In the genomic region with DNA sequence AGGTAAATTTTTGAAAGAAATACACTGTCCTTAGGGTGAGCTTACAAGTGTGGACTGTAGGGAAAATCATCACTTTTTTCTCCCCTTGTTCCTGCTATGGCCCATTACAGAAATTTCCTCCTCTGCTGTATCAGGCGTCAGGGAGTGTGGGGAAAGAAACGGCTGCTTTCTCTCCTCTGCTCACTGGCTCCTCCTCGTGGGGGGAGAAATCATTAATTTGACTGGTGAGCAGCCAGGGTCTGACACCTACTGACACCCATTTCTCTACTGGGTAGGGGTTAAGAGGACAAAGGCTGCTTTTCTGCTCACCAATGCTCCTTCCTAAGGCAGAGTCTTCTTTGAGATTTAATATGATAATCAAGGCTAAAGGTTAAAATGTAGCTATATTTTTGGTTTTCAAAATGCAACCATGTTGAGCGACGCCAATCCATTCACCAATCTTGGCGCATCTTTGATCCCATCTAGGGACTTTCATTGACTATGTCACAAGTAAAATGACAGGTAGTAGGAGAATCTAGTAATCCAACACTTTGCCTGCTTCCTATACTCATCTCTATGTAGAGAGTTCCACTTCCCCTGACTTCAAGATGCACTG, we compare ENCODE assay signal across 2 cellular contexts.
TF ChIP-seq lines count a peak whose summit lies in the region.

No MANE protein-coding gene starts in this region.

TF ChIP-seq in WTC11, 78 proteins besides CTCF, POLR2A, EP300 and RAD21 (continued from another document):
- TF ChIP-seq, protein P1, sequence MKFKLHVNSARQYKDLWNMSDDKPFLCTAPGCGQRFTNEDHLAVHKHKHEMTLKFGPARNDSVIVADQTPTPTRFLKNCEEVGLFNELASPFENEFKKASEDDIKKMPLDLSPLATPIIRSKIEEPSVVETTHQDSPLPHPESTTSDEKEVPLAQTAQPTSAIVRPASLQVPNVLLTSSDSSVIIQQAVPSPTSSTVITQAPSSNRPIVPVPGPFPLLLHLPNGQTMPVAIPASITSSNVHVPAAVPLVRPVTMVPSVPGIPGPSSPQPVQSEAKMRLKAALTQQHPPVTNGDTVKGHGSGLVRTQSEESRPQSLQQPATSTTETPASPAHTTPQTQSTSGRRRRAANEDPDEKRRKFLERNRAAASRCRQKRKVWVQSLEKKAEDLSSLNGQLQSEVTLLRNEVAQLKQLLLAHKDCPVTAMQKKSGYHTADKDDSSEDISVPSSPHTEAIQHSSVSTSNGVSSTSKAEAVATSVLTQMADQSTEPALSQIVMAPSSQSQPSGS (CRISPR knock-in tag; IDR thresholded peaks at IDR 0.05; ENCODE audit: borderline replicate concordance, low read depth) = no peak
- TF ChIP-seq GRHL2 (CRISPR knock-in tag; IDR thresholded peaks at IDR 0.05; ENCODE audit: insufficient replicate concordance, severe bottlenecking) (no peak), TCF7 (CRISPR knock-in tag; IDR thresholded peaks at IDR 0.05; ENCODE audit: low read depth) (no peak), SOX15 (CRISPR knock-in tag; IDR thresholded peaks at IDR 0.05) (no peak)
- TF ChIP-seq, protein P2, sequence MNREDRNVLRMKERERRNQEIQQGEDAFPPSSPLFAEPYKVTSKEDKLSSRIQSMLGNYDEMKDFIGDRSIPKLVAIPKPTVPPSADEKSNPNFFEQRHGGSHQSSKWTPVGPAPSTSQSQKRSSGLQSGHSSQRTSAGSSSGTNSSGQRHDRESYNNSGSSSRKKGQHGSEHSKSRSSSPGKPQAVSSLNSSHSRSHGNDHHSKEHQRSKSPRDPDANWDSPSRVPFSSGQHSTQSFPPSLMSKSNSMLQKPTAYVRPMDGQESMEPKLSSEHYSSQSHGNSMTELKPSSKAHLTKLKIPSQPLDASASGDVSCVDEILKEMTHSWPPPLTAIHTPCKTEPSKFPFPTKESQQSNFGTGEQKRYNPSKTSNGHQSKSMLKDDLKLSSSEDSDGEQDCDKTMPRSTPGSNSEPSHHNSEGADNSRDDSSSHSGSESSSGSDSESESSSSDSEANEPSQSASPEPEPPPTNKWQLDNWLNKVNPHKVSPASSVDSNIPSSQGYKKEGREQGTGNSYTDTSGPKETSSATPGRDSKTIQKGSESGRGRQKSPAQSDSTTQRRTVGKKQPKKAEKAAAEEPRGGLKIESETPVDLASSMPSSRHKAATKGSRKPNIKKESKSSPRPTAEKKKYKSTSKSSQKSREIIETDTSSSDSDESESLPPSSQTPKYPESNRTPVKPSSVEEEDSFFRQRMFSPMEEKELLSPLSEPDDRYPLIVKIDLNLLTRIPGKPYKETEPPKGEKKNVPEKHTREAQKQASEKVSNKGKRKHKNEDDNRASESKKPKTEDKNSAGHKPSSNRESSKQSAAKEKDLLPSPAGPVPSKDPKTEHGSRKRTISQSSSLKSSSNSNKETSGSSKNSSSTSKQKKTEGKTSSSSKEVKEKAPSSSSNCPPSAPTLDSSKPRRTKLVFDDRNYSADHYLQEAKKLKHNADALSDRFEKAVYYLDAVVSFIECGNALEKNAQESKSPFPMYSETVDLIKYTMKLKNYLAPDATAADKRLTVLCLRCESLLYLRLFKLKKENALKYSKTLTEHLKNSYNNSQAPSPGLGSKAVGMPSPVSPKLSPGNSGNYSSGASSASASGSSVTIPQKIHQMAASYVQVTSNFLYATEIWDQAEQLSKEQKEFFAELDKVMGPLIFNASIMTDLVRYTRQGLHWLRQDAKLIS (CRISPR knock-in tag; IDR thresholded peaks at IDR 0.05; ENCODE audit: borderline replicate concordance) = no peak
- TF ChIP-seq, protein P3, sequence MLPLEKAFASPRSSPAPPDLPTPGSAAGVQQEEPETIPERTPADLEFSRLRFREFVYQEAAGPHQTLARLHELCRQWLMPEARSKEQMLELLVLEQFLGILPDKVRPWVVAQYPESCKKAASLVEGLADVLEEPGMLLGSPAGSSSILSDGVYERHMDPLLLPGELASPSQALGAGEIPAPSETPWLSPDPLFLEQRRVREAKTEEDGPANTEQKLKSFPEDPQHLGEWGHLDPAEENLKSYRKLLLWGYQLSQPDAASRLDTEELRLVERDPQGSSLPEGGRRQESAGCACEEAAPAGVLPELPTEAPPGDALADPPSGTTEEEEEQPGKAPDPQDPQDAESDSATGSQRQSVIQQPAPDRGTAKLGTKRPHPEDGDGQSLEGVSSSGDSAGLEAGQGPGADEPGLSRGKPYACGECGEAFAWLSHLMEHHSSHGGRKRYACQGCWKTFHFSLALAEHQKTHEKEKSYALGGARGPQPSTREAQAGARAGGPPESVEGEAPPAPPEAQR (CRISPR knock-in tag; IDR thresholded peaks at IDR 0.05) = no peak
- TF ChIP-seq, protein P4, sequence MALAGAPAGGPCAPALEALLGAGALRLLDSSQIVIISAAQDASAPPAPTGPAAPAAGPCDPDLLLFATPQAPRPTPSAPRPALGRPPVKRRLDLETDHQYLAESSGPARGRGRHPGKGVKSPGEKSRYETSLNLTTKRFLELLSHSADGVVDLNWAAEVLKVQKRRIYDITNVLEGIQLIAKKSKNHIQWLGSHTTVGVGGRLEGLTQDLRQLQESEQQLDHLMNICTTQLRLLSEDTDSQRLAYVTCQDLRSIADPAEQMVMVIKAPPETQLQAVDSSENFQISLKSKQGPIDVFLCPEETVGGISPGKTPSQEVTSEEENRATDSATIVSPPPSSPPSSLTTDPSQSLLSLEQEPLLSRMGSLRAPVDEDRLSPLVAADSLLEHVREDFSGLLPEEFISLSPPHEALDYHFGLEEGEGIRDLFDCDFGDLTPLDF (CRISPR knock-in tag; IDR thresholded peaks at IDR 0.05) = no peak
- TF ChIP-seq, protein P5, sequence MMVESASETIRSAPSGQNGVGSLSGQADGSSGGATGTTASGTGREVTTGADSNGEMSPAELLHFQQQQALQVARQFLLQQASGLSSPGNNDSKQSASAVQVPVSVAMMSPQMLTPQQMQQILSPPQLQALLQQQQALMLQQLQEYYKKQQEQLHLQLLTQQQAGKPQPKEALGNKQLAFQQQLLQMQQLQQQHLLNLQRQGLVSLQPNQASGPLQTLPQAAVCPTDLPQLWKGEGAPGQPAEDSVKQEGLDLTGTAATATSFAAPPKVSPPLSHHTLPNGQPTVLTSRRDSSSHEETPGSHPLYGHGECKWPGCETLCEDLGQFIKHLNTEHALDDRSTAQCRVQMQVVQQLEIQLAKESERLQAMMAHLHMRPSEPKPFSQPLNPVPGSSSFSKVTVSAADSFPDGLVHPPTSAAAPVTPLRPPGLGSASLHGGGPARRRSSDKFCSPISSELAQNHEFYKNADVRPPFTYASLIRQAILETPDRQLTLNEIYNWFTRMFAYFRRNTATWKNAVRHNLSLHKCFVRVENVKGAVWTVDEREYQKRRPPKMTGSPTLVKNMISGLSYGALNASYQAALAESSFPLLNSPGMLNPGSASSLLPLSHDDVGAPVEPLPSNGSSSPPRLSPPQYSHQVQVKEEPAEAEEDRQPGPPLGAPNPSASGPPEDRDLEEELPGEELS (CRISPR knock-in tag; IDR thresholded peaks at IDR 0.05) = no peak

TF ChIP-seq in HepG2, 621 proteins besides CTCF, POLR2A, EP300 and RAD21 (continued from another document):
- TF ChIP-seq, protein P6, sequence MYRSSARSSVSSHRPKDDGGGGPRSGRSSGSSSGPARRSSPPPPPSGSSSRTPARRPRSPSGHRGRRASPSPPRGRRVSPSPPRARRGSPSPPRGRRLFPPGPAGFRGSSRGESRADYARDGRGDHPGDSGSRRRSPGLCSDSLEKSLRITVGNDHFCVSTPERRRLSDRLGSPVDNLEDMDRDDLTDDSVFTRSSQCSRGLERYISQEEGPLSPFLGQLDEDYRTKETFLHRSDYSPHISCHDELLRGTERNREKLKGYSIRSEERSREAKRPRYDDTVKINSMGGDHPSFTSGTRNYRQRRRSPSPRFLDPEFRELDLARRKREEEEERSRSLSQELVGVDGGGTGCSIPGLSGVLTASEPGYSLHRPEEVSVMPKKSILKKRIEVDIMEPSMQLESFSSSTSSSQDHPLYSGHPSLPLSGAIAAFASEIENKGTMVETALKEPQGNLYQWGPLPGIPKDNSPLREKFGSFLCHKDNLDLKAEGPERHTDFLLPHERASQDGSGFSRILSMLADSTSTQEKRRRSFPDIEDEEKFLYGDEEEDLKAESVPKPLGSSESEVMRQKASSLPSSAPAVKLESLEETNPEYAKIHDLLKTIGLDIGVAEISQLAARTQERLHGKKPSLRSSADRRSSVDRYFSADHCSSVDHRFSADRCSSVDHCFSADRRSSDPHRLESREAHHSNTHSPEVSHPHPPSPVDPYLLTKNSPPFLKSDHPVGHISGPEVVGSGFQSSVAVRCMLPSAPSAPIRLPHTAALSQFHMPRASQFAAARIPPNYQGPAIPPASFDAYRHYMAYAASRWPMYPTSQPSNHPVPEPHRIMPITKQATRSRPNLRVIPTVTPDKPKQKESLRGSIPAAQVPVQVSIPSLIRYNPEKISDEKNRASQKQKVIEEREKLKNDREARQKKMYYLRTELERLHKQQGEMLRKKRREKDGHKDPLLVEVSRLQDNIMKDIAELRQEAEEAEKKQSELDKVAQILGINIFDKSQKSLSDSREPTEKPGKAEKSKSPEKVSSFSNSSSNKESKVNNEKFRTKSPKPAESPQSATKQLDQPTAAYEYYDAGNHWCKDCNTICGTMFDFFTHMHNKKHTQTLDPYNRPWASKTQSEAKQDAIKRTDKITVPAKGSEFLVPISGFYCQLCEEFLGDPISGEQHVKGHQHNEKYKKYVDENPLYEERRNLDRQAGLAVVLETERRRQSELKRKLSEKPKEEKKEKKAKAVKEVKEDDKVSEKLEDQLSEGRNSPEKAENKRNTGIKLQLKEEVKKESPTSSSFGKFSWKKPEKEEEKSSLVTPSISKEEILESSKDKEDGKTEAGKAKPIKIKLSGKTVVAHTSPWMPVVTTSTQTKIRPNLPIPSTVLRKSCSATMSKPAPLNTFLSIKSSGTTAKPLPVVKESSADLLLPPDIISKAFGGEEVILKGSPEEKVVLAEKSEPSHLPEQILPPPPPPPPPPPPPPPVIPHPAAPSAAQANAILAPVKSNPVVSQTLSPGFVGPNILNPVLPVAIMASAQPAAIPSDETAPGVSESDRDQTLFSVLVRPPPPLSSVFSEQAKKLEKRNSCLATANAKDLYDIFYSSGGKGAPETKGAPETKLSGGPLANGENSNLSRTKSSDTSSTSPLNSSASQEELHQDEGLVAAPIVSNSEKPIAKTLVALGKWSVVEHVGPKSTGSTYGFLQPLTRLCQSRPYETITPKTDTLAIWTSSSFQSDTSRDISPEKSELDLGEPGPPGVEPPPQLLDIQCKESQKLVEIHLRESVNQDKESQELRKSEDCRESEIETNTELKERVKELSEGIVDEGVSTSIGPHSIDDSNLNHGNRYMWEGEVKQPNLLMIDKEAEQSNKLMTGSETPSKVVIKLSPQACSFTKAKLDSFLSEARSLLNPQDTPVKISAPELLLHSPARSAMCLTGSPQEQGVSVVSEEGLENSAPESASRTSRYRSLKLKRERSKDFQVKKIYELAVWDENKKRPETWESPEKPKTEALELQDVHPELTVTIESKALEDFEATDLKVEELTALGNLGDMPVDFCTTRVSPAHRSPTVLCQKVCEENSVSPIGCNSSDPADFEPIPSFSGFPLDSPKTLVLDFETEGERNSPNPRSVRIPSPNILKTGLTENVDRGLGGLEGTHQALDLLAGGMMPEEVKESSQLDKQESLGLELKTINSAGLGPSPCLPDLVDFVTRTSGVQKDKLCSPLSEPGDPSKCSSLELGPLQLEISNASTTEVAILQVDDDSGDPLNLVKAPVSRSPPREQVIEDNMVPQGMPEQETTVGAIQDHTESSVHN (CRISPR knock-in tag; IDR thresholded peaks at IDR 0.05) = no peak
- TF ChIP-seq HOXA7 (CRISPR knock-in tag; IDR thresholded peaks at IDR 0.05) (no peak), RXRB (CRISPR knock-in tag; IDR thresholded peaks at IDR 0.05; ENCODE audit: borderline replicate concordance) (0 out of 2 replicates have a peak, but pooled peaks have one; percentile 13), ZNF790 (CRISPR knock-in tag; IDR thresholded peaks at IDR 0.05; ENCODE audit: borderline replicate concordance) (no peak), ARNT (IDR thresholded peaks at IDR 0.05) (no peak), SMC3 (IDR thresholded peaks at IDR 0.05; ENCODE audit: low read length) (peak; percentile 81), JUN (CRISPR knock-in tag; IDR thresholded peaks at IDR 0.05) (no peak)
- TF ChIP-seq, protein P7, sequence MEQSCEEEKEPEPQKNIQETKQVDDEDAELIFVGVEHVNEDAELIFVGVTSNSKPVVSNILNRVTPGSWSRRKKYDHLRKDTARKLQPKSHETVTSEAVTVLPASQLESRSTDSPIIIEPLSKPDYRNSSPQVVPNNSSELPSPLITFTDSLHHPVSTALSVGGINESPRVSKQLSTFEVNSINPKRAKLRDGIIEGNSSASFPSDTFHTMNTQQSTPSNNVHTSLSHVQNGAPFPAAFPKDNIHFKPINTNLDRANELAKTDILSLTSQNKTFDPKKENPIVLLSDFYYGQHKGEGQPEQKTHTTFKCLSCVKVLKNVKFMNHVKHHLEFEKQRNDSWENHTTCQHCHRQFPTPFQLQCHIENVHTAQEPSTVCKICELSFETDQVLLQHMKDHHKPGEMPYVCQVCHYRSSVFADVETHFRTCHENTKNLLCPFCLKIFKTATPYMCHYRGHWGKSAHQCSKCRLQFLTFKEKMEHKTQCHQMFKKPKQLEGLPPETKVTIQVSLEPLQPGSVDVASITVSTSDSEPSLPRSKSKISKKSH (CRISPR knock-in tag; IDR thresholded peaks at IDR 0.05; ENCODE audit: borderline replicate concordance) = no peak
- TF ChIP-seq, protein P8, sequence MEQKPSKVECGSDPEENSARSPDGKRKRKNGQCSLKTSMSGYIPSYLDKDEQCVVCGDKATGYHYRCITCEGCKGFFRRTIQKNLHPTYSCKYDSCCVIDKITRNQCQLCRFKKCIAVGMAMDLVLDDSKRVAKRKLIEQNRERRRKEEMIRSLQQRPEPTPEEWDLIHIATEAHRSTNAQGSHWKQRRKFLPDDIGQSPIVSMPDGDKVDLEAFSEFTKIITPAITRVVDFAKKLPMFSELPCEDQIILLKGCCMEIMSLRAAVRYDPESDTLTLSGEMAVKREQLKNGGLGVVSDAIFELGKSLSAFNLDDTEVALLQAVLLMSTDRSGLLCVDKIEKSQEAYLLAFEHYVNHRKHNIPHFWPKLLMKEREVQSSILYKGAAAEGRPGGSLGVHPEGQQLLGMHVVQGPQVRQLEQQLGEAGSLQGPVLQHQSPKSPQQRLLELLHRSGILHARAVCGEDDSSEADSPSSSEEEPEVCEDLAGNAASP (CRISPR knock-in tag; IDR thresholded peaks at IDR 0.05; ENCODE audit: borderline replicate concordance) = no peak
